8 cellular contexts compared by ENCODE assay signal in genomic region chr10:73908853-73909611, GRCh38. TPM values are rescaled to one million over a fixed set of nuclear protein-coding genes. Genes with fewer than 3 reads are reported as not detected.
DNase-seq lines count a peak whose midpoint lies in the region; ATAC-seq and TF ChIP-seq lines count a peak whose summit lies in the region.

No MANE protein-coding gene starts in this region.

- TF ChIP-seq CTCF in GM10266 (IDR thresholded peaks at IDR 0.05; ENCODE audit: control insufficient read depth, insufficient read depth, low read depth, missing control alignments): no peak
- TF ChIP-seq CTCF in adrenal gland (IDR thresholded peaks at IDR 0.05): no peak

- no peak overlapping the region for H3K4me3 ChIP-seq in adrenal gland

- H3K27me3 ChIP-seq in adrenal gland: peaks cover 3% of the 10 kb centered on the region

- H3K4me1 ChIP-seq in adrenal gland (replicated peaks in 1 of 2): peaks cover 0 to 23% of the 10 kb centered on the region in 2 donors

- intact Hi-C loops in adrenal gland (cut with DNase I): no loop called here
- intact Hi-C loops in head of caudate nucleus (cut with DNase I): no loop called here

- no peaks in the 10 kb centered on the region for H3K9me3 ChIP-seq in adrenal gland (replicated peaks in 1 of 3)

- WGBS in adrenal gland, 4 donors: 36 to 53% (median 41%) methylated on average over 9 to 11 of the region's 11 CpGs

- H3K36me3 ChIP-seq in adrenal gland (replicated peaks in 1 of 2): no peaks in the 10 kb centered on the region

- peak overlapping the region in 2 of 5 donors; percentile 3 to 62 for H3K27ac ChIP-seq in adrenal gland

- no peak for TF ChIP-seq POLR2A in adrenal gland (IDR thresholded peaks at IDR 0.05)

- DNase-seq in GM10266 (ENCODE audit: extremely low spot score): peak; percentile 74
- DNase-seq in SIG-M5 (lab: John Stamatoyannopoulos, UW): peak; percentile 4
- DNase-seq in adrenal gland: peak in 6 of 7 donors; percentile 25 to 53 (median 34)
- no peak for DNase-seq in left lobe of liver (ENCODE audit: low spot score)
- peak; percentile 62 for DNase-seq in stimulated activated naive CD8-positive, alpha-beta T cell treated with anti-CD3 and anti-CD28 coated beads, Interleukin-15, Interleukin-2, amounts not matched to agents 100 U/mL and 50 U/mL, for 24 hours
- DNase-seq in head of caudate nucleus: no peak

- ATAC-seq in HG02981 (IDR thresholded peaks at IDR 0.05; ENCODE audit: unreplicated experiment): peak; percentile 51
- peak; percentile 10 for ATAC-seq in left lobe of liver
- peak; percentile 77 for ATAC-seq in stimulated activated naive CD8-positive, alpha-beta T cell treated with anti-CD3 and anti-CD28 coated beads, Interleukin-15, Interleukin-2, amounts not matched to agents 100 U/mL and 50 U/mL, for 24 hours
- no peak for ATAC-seq in GM19324 (IDR thresholded peaks at IDR 0.05; ENCODE audit: low FRiP score, unreplicated experiment)

RNA-seq across cellular contexts. Expression of gene PLAU, which starts 1.9 kb away (rescaled TPM):
- 10 to 100 TPM in 2 of 8 donors, 1 to 10 TPM in 6; 2.2 to 10.6 (median 7.5) TPM for total RNA-seq in adrenal gland
- 10 to 100 TPM in 1 of 3 donors, 1 to 10 TPM in 2; 2.6 to 19.4 (median 3.7) TPM for polyA plus RNA-seq in adrenal gland
- total RNA-seq in left lobe of liver: 0.50 TPM

RNA-seq across cellular contexts. Expression of gene CAMK2G, which starts 34.7 kb away (rescaled TPM):
- 10 to 100 TPM; 12.7 to 27.3 (median 21.3) TPM for total RNA-seq in adrenal gland
- polyA plus RNA-seq in adrenal gland: 10 to 100 TPM; 16.3 to 19.7 (median 19.7) TPM
- total RNA-seq in left lobe of liver: 11.1 TPM

Comparison
In these comparisons a context has a peak if more than half of its experiments do, and no peak if none do; other contexts are left out.
1. DNase-seq: peak in GM10266 (single experiment), SIG-M5 (single experiment), adrenal gland (6 of 7) and stimulated activated naive CD8-positive, alpha-beta T cell treated with anti-CD3 and anti-CD28 coated beads, Interleukin-15, Interleukin-2, amounts not matched to agents 100 U/mL and 50 U/mL, for 24 hours (single experiment); none in left lobe of liver (single experiment) and head of caudate nucleus (0 of 42).